ENCODE assay signal across 8 cellular contexts in genomic region chr19:12294308-12295158, GRCh38. TPM values are rescaled to one million over a fixed set of nuclear protein-coding genes. Genes with fewer than 3 reads are reported as not detected.
A peak's percentile ranks its signal among the peaks of the same experiment; 100 is the strongest.
DNase-seq lines count a peak whose midpoint lies in the region; ATAC-seq and TF ChIP-seq lines count a peak whose summit lies in the region.

ZNF44 (minus strand) TSS chr19:12294883; CDS start chr19:12294694, 189 bp downstream.

- POLR2A ChIA-PET in HEK293T (lab: Yijun Ruan, JAX): interaction anchor here (0.6 to 1.0 kb wide), 3 partner anchors 39 to 233 kb away, joined by 3 to 6 read pairs (median 4); partner anchors contain the start of genes ZNF136 and ZNF563
- POLR2A ChIA-PET in activated naive CD8-positive, alpha-beta T cell treated with anti-CD3 and anti-CD28 coated beads, Interleukin-2, amount 10 ng/mL, durations not matched to agents 7 days and 5 days (lab: Charles Lee): interaction anchor here (0.6 to 2.5 kb wide), 9 partner anchors 30 to 307 kb away, joined by 3 to 31 read pairs (median 3); partner anchors contain the start of genes ZNF20, ZNF442, ZNF563 and ZNF625

- H3K27me3 ChIP-seq in ovary: no peaks in the 10 kb centered on the region
- no peaks in the 10 kb centered on the region for H3K27me3 ChIP-seq in thyroid gland

- peaks cover 24% of the 10 kb centered on the region for H3K4me1 Mint-ChIP-seq in activated naive CD8-positive, alpha-beta T cell treated with anti-CD3 and anti-CD28 coated beads, Interleukin-2, amount 10 ng/mL, durations not matched to agents 7 days and 5 days

- peaks cover 7% of the 10 kb centered on the region for H3K9me3 Mint-ChIP-seq in activated naive CD8-positive, alpha-beta T cell treated with anti-CD3 and anti-CD28 coated beads, Interleukin-2, amount 10 ng/mL, durations not matched to agents 7 days and 5 days

- peak within 1 kb of the TSS; percentile 59 to 91 for H3K27ac ChIP-seq in ovary
- peak within 1 kb of the TSS; percentile 80 to 94 (median 82) for H3K27ac ChIP-seq in thyroid gland

- CTCF ChIA-PET in HEK293T (lab: Yijun Ruan, JAX): interaction anchor here (0.7 kb wide), 1 partner anchor 8 kb away, joined by 3 read pairs; no protein-coding TSS in a partner anchor

- TF ChIP-seq CTCF in ovary (IDR thresholded peaks at IDR 0.05) (peak in 1 of 3 donors; percentile 16), thyroid gland (IDR thresholded peaks at IDR 0.05) (no peak)

- WGBS in ovary, 3 donors: 0 to 1% (median 1%) methylated on average over 61 to 64 of the region's 64 CpGs
- 0 to 1% methylated on average over 24 to 26 of the region's 64 CpGs for WGBS in thyroid gland, 2 donors

- DNase-seq in GM04503 (ENCODE audit: low read depth) (peak; percentile 84), HEK293T (ENCODE audit: extremely low spot score) (peak; percentile 72), NAMALWA (ENCODE audit: low spot score) (peak; percentile 98), SKM-1 treated with dmso at 0.1 percent for 144 hours (lab: John Stamatoyannopoulos, UW; ENCODE audit: unreplicated experiment) (peak; percentile 98), Right ventricle myocardium inferior (ENCODE audit: missing footprints) (peak; percentile 98), ovary (peak; percentile 96 to 98 (median 98)), thyroid gland (peak; percentile 99)
- DNase-seq in activated naive CD8-positive, alpha-beta T cell treated with anti-CD3 and anti-CD28 coated beads, Interleukin-2, amount 10 ng/mL, durations not matched to agents 7 days and 5 days: peak; percentile 89

- intact Hi-C loops in Right ventricle myocardium inferior (cut with DNase I): loop anchor here (2.0 to 5.0 kb wide), 2 partner anchors 38 to 70 kb away; partner anchors contain the start of genes ZNF442 and ZNF563
- intact Hi-C loops in ovary (cut with DNase I): loop anchor here in 1 of 4 donors (5.0 kb wide), 1 partner anchor 73 kb away; the partner anchor contains the start of gene ZNF442
- intact Hi-C loops in thyroid gland (cut with DNase I): no loop called here

- H3K36me3 ChIP-seq in ovary: no peaks in the 10 kb centered on the region
- H3K36me3 ChIP-seq in thyroid gland: no peaks in the 10 kb centered on the region

- ATAC-seq in activated naive CD8-positive, alpha-beta T cell treated with anti-CD3 and anti-CD28 coated beads, Interleukin-2, amount 10 ng/mL, durations not matched to agents 7 days and 5 days (ENCODE audit: low read depth): peak; percentile 94
- ATAC-seq in Right ventricle myocardium inferior: peak; percentile 99

- H3K9me3 ChIP-seq in ovary: no peaks in the 10 kb centered on the region
- no peaks in the 10 kb centered on the region for H3K9me3 ChIP-seq in thyroid gland

- TF ChIP-seq POLR2A in ovary (IDR thresholded peaks at IDR 0.05) (peak; percentile 71), thyroid gland (IDR thresholded peaks at IDR 0.05) (peak in 1 of 2 donors; percentile 86)

- TF ChIP-seq EP300 in ovary (IDR thresholded peaks at IDR 0.05): no peak

- peak within 1 kb of the TSS; percentile 100 for H3K4me3 Mint-ChIP-seq in activated naive CD8-positive, alpha-beta T cell treated with anti-CD3 and anti-CD28 coated beads, Interleukin-2, amount 10 ng/mL, durations not matched to agents 7 days and 5 days

- H3K4me3 ChIP-seq in ovary (peak within 1 kb of the TSS; percentile 91), thyroid gland (replicated peaks in 1 of 3) (peak within 1 kb of the TSS; percentile 78 to 99 (median 97))

- H3K4me1 ChIP-seq in ovary (ENCODE audit: insufficient read depth) (peaks cover 7% of the 10 kb centered on the region), thyroid gland (peaks cover 8 to 23% of the 10 kb centered on the region in 2 donors)

- peaks cover 15% of the 10 kb centered on the region for H3K36me3 Mint-ChIP-seq in activated naive CD8-positive, alpha-beta T cell treated with anti-CD3 and anti-CD28 coated beads, Interleukin-2, amount 10 ng/mL, durations not matched to agents 7 days and 5 days

- no peaks in the 10 kb centered on the region for H3K27me3 Mint-ChIP-seq in activated naive CD8-positive, alpha-beta T cell treated with anti-CD3 and anti-CD28 coated beads, Interleukin-2, amount 10 ng/mL, durations not matched to agents 7 days and 5 days

- peak within 1 kb of the TSS; percentile 98 for H3K27ac Mint-ChIP-seq in activated naive CD8-positive, alpha-beta T cell treated with anti-CD3 and anti-CD28 coated beads, Interleukin-2, amount 10 ng/mL, durations not matched to agents 7 days and 5 days

TF ChIP-seq in HEK293T, 16 proteins besides CTCF, POLR2A, EP300 and RAD21:
- TF ChIP-seq L3MBTL2 (conservative IDR thresholded peaks at IDR 0.05) (peak; percentile 15; the same call in 1 of the 2 replicates), ZNF384 (IDR thresholded peaks at IDR 0.05) (no peak), PKNOX1 (IDR thresholded peaks at IDR 0.05) (peak; percentile 98)

RNA-seq across cellular contexts. Expression of gene ZNF44, which starts in this region (rescaled TPM):
- 10 to 100 TPM; 20.8 to 21.8 TPM for total RNA-seq in activated naive CD8-positive, alpha-beta T cell treated with anti-CD3 and anti-CD28 coated beads, Interleukin-2, amount 10 ng/mL, durations not matched to agents 7 days and 5 days
- total RNA-seq in Right ventricle myocardium inferior (9.2 TPM), ovary (10 to 100 TPM; 10.1 to 33.3 (median 16.6) TPM), thyroid gland (10 to 100 TPM; 13.7 to 24.6 (median 19.2) TPM)
- 10 to 100 TPM in 1 of 2 donors, 1 to 10 TPM in 1; 9.0 to 11.1 TPM for polyA plus RNA-seq in ovary

Comparison
In these comparisons a context has a peak if more than half of its experiments do, and no peak if none do; other contexts are left out.
1. Peak in every context shown above with its lines: DNase-seq, ATAC-seq, H3K4me3 ChIP-seq and H3K27ac ChIP-seq.